Comparison of ENCODE assay signal across 21 cellular contexts in genomic region chr14:76502638-76503037, GRCh38.
"Had no signal": no experiment of that assay in that cellular context is flagged by ENCODE, and none has a peak within 500 bp of the region (broad histone marks: within the 10 kb centered on the region; RNA-seq: fewer than 3 reads in every experiment).

No MANE protein-coding gene starts in this region.

- ATAC-seq: activated CD8-positive, alpha-beta T cell treated with anti-CD3 and anti-CD28 coated beads for 36 hours; activated naive CD8-positive, alpha-beta T cell treated with anti-CD3 and anti-CD28 coated beads, Interleukin-2, amount 50 U/mL, for 24 hours; foreskin keratinocyte; heart right ventricle; left ventricle myocardium superior; pancreas; right cardiac atrium had no signal

- H3K4me1 Mint-ChIP-seq: activated B cell treated with CpG ODN at 0.5 μM for 24 hours; activated naive CD4-positive, alpha-beta T cell treated with anti-CD3 and anti-CD28 coated beads, Interleukin-2, amount 50 U/mL, for 24 hours; activated naive CD8-positive, alpha-beta T cell treated with anti-CD3 and anti-CD28 coated beads, Interleukin-2, amount 50 U/mL, for 24 hours had no signal

- H3K4me1 ChIP-seq: breast epithelium, esophagus muscularis mucosa, foreskin keratinocyte, pancreas, tibial nerve had no signal

- H3K9me3 Mint-ChIP-seq: activated B cell treated with CpG ODN at 0.5 μM for 24 hours; activated CD8-positive, alpha-beta T cell treated with anti-CD3 and anti-CD28 coated beads for 36 hours; activated naive CD4-positive, alpha-beta T cell treated with anti-CD3 and anti-CD28 coated beads, Interleukin-2, amount 50 U/mL, for 24 hours; activated naive CD8-positive, alpha-beta T cell treated with anti-CD3 and anti-CD28 coated beads, Interleukin-2, amount 50 U/mL, for 24 hours; activated T-helper 2 cell treated with anti-CD3 and anti-CD28 coated beads, Interferon-gamma antibody, Interleukin-2, Interleukin-4, amounts not matched to agents 10 μg/mL and 5 μg/mL and 100 μg/mL, durations not matched to agents 14 hours and 24 hours and 36 hours; T-helper 2 cell treated with Interferon-gamma antibody and Interleukin-4, amounts not matched to agents 5 μg/mL and 100 μg/mL, for 36 hours had no signal

- H3K4me3 ChIP-seq: breast epithelium, esophagus muscularis mucosa, heart right ventricle, pancreas, tibial nerve had no signal

- DNase-seq: activated B cell treated with CpG ODN at 0.5 μM for 24 hours; activated CD4-positive, alpha-beta T cell treated with anti-CD3 and anti-CD28 coated beads, Interleukin-2, amount 50 U/mL, for 1 hour; activated CD8-positive, alpha-beta T cell treated with anti-CD3 and anti-CD28 coated beads for 36 hours; activated naive CD8-positive, alpha-beta T cell treated with anti-CD3 and anti-CD28 coated beads, Interleukin-2, amount 50 U/mL, for 24 hours; activated T-cell treated with anti-CD3 and anti-CD28 coated beads, Interleukin-2, amount 50 U/mL, for 48 hours; central memory CD4-positive, alpha-beta T cell; foreskin keratinocyte; heart right ventricle; kidney glomerular epithelial cell; left ventricle myocardium superior; pancreas; right cardiac atrium; stimulated activated CD4-positive, alpha-beta T cell treated with anti-CD3 and anti-CD28 coated beads, Interleukin-2, amount 100 ng/mL, for 48 hours; stimulated activated naive CD4-positive, alpha-beta T cell treated with Interleukin-2 at 50 U/mL for 16 hours; T-helper 1 cell had no signal

- H3K27ac Mint-ChIP-seq: activated B cell treated with CpG ODN at 0.5 μM for 24 hours; activated CD8-positive, alpha-beta T cell treated with anti-CD3 and anti-CD28 coated beads for 36 hours; activated naive CD4-positive, alpha-beta T cell treated with anti-CD3 and anti-CD28 coated beads, Interleukin-2, amount 50 U/mL, for 24 hours; activated naive CD8-positive, alpha-beta T cell treated with anti-CD3 and anti-CD28 coated beads, Interleukin-2, amount 50 U/mL, for 24 hours; activated T-helper 2 cell treated with anti-CD3 and anti-CD28 coated beads, Interferon-gamma antibody, Interleukin-2, Interleukin-4, amounts not matched to agents 10 μg/mL and 5 μg/mL and 100 μg/mL, durations not matched to agents 14 hours and 24 hours and 36 hours; T-helper 2 cell treated with Interferon-gamma antibody and Interleukin-4, amounts not matched to agents 5 μg/mL and 100 μg/mL, for 36 hours had no signal

- H3K27ac ChIP-seq: breast epithelium, esophagus muscularis mucosa, foreskin keratinocyte, heart right ventricle, pancreas, tibial nerve had no signal

- H3K9me3 ChIP-seq: breast epithelium, esophagus muscularis mucosa, heart right ventricle, pancreas, tibial nerve had no signal

- H3K36me3 ChIP-seq: breast epithelium, heart right ventricle, pancreas, tibial nerve had no signal

- H3K4me3 Mint-ChIP-seq: activated B cell treated with CpG ODN at 0.5 μM for 24 hours; activated CD8-positive, alpha-beta T cell treated with anti-CD3 and anti-CD28 coated beads for 36 hours; activated naive CD4-positive, alpha-beta T cell treated with anti-CD3 and anti-CD28 coated beads, Interleukin-2, amount 50 U/mL, for 24 hours; activated naive CD8-positive, alpha-beta T cell treated with anti-CD3 and anti-CD28 coated beads, Interleukin-2, amount 50 U/mL, for 24 hours; T-helper 2 cell treated with Interferon-gamma antibody and Interleukin-4, amounts not matched to agents 5 μg/mL and 100 μg/mL, for 36 hours had no signal

- H3K36me3 Mint-ChIP-seq: activated naive CD4-positive, alpha-beta T cell treated with anti-CD3 and anti-CD28 coated beads, Interleukin-2, amount 50 U/mL, for 24 hours had no signal

- H3K27me3 ChIP-seq: breast epithelium, foreskin keratinocyte, pancreas, tibial nerve had no signal
